8 cellular contexts compared by ENCODE assay signal in the genomic region with DNA sequence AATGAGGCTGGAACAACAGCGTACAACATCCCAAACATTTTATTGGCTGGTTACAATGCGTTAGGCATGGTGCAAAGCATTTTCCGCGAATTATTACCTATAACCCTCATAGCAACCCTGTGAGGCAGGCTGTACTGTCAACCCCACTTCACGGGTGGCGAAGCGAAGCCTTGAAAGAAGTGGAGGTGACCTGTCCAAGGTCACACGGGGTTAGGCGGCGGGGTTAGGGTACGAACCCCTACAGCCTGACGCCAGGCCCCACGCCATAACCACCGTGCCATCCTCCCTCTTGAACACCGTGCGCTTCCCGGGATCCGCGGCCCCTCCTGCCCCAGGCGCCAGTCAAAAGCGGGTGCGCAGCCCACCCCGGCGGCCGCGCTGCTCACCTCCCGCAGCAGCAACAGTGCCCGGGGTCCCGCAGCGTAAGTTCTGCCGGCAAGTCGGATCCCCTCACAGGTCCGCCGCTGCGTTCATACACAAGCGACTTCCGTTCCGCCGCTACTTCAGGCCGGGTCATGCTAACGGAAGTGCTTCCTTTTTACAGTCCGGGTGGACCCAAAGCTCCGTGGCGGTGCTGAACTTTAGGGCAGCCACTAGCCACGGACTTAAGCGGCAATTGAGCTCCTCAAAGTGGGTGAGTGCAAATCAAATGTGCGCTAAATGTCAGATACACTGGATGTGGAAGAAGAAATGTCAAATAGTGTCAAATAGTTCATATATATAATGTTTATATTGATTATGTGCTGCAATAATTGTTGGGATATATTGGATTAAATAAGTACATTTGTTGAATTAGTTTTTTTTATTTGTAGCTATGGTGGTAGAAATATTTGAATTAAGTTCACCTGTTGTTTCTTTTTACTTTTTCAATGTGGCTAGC. TPM values are rescaled to one million over a fixed set of nuclear protein-coding genes. Genes with fewer than 3 reads are reported as not detected.
DNase-seq lines count a peak whose midpoint lies in the region; ATAC-seq and TF ChIP-seq lines count a peak whose summit lies in the region.

Gene CDK5RAP1 (minus strand): TSS at position 478 of the 880 bp plus-strand sequence. CDS start 4,455 bp downstream, outside the sequence.

- BruUV-seq in HCT116 (replicated peaks; lab: Mats Ljungman, UMichigan): TSS peak; percentile 58

- H3K27me3 Mint-ChIP-seq in activated naive CD4-positive, alpha-beta T cell treated with anti-CD3 and anti-CD28 coated beads for 36 hours (ENCODE audit: low read depth): no peaks in the 10 kb centered on the region

- no peaks in the 10 kb centered on the region for H3K9me3 Mint-ChIP-seq in activated naive CD4-positive, alpha-beta T cell treated with anti-CD3 and anti-CD28 coated beads for 36 hours

- H3K36me3 Mint-ChIP-seq in activated naive CD4-positive, alpha-beta T cell treated with anti-CD3 and anti-CD28 coated beads for 36 hours (ENCODE audit: low read depth): no peaks in the 10 kb centered on the region

- peak within 1 kb of the TSS; percentile 85 for H3K4me2 ChIP-seq in HCT116 (ENCODE audit: low read length)

- H3K9ac ChIP-seq in HCT116 (ENCODE audit: low read length) (peak within 1 kb of the TSS; percentile 79), SK-N-MC (ENCODE audit: insufficient read length) (peak within 1 kb of the TSS; percentile 99)

- no peaks in the 10 kb centered on the region for H3K9me3 ChIP-seq in HCT116 (ENCODE audit: control insufficient read depth in 1 of 2, insufficient read depth in 1 of 2, low read depth in 1 of 2, low read length in 2 of 2)
- no peaks in the 10 kb centered on the region for H3K9me3 ChIP-seq in SK-N-MC (ENCODE audit: low read depth, low read length)

- DNase-seq in EL: peak; percentile 91
- DNase-seq in HCT116 (ENCODE audit: low read depth, low spot score): peak; percentile 88
- DNase-seq in NB4 (ENCODE audit: low read depth): peak; percentile 96
- DNase-seq in SK-N-MC (ENCODE audit: low read depth, low spot score): peak; percentile 80
- DNase-seq in activated naive CD4-positive, alpha-beta T cell treated with anti-CD3 and anti-CD28 coated beads for 36 hours: peak; percentile 92
- peak; percentile 80 for DNase-seq in globus pallidus (ENCODE audit: low spot score)
- DNase-seq in non-pigmented ciliary epithelial cell (ENCODE audit: low read depth): peak; percentile 68

- H3K9me2 ChIP-seq in HCT116 (ENCODE audit: insufficient read depth): no peaks in the 10 kb centered on the region

- H3K4me3 Mint-ChIP-seq in activated naive CD4-positive, alpha-beta T cell treated with anti-CD3 and anti-CD28 coated beads for 36 hours: peak within 1 kb of the TSS; percentile 94

- peaks cover 10 to 15% of the 10 kb centered on the region in 2 experiments for H3K4me1 ChIP-seq in HCT116 (ENCODE audit: control insufficient read depth in 1 of 2, insufficient read depth in 2 of 2, low read length in 2 of 2)

- H3K27ac Mint-ChIP-seq in activated naive CD4-positive, alpha-beta T cell treated with anti-CD3 and anti-CD28 coated beads for 36 hours: peak within 1 kb of the TSS; percentile 81

- RAD21 ChIA-PET in HCT116 (lab: Charles Lee; ENCODE audit: low non-redundant PET in 1 of 2, low total read pairs in 2 of 2, uncharacterized antibody in 2 of 2, unreplicated experiment in 2 of 2): interaction anchor here in 1 of 2 experiments (1.0 to 1.4 kb wide), 2 partner anchors 44 to 267 kb away, joined by 3 read pairs; no protein-coding TSS in a partner anchor

- POLR2A ChIA-PET in HCT116 (lab: Charles Lee): interaction anchor here (0.9 to 1.0 kb wide), 3 partner anchors 14 to 711 kb away, joined by 3 to 5 read pairs (median 5); partner anchors contain the start of gene SNTA1

- TF ChIP-seq CTCF in HCT116 (IDR thresholded peaks at IDR 0.05 in 2 of 3, conservative IDR thresholded peaks at IDR 0.05 in 1 of 3; ENCODE audit: borderline replicate concordance in 1 of 3, insufficient read depth in 1 of 3, low read depth in 2 of 3, low read length in 2 of 3): no peak; a peak in 1 of 6 replicates
- no peak for TF ChIP-seq CTCF in NB4 (IDR thresholded peaks at IDR 0.05; ENCODE audit: low read depth, low read length)
- TF ChIP-seq CTCF in subcutaneous adipose tissue (IDR thresholded peaks at IDR 0.05; ENCODE audit: low read depth): no peak

- H3K36me3 ChIP-seq in HCT116 (ENCODE audit: control insufficient read depth in 1 of 2, insufficient read depth in 2 of 2, low read length in 2 of 2): no peaks in the 10 kb centered on the region; a peak in 2 of 4 replicates
- H3K36me3 ChIP-seq in SK-N-MC (ENCODE audit: insufficient read depth, low read length): peaks cover 4% of the 10 kb centered on the region; the same call in 1 of the 2 replicates

- H3K27me3 ChIP-seq in HCT116 (ENCODE audit: insufficient read depth, low read length): no peaks in the 10 kb centered on the region

- H3K79me2 ChIP-seq in HCT116 (ENCODE audit: insufficient read depth, low read length): peaks cover 52% of the 10 kb centered on the region

- no peak for TF ChIP-seq RAD21 in HCT116 (IDR thresholded peaks at IDR 0.05; ENCODE audit: low read depth)

- peak within 1 kb of the TSS; percentile 54 for H3K27ac ChIP-seq in HCT116 (ENCODE audit: low read depth, low read length)
- peak within 1 kb of the TSS; percentile 80 for H3K27ac ChIP-seq in SK-N-MC

- peaks cover 40% of the 10 kb centered on the region for H3K4me1 Mint-ChIP-seq in activated naive CD4-positive, alpha-beta T cell treated with anti-CD3 and anti-CD28 coated beads for 36 hours (ENCODE audit: low read depth)

- peak; percentile 52 for TF ChIP-seq POLR2A in HCT116 (IDR thresholded peaks at IDR 0.05; ENCODE audit: borderline replicate concordance, extremely low read depth, insufficient read depth, insufficient read length)
- TF ChIP-seq POLR2A in NB4 (IDR thresholded peaks at IDR 0.05; ENCODE audit: extremely low read depth, insufficient read length): peak; percentile 86

- no peaks in the 10 kb centered on the region for H4K20me1 ChIP-seq in HCT116 (ENCODE audit: insufficient read depth)

- CTCF ChIA-PET in HCT116 (lab: Charles Lee): interaction anchor here (0.8 to 1.9 kb wide), 3 partner anchors 12 to 252 kb away, joined by 3 to 6 read pairs (median 5); no protein-coding TSS in a partner anchor
- CTCF ChIA-PET in activated naive CD4-positive, alpha-beta T cell treated with anti-CD3 and anti-CD28 coated beads for 36 hours (lab: Charles Lee): interaction anchor here (0.7 to 0.9 kb wide), 3 partner anchors 43 to 267 kb away, joined by 3 to 4 read pairs (median 3); partner anchors contain the start of gene SNTA1

- peak; percentile 90 for ATAC-seq in HCT116

- H3K4me3 ChIP-seq in HCT116 (replicated peaks in 1 of 2; ENCODE audit: low read depth in 1 of 2, low read length in 2 of 2): peak within 1 kb of the TSS; percentile 90 to 99
- peak within 1 kb of the TSS; percentile 100 for H3K4me3 ChIP-seq in NB4 (ENCODE audit: low read depth, low read length)
- peak within 1 kb of the TSS; percentile 98 for H3K4me3 ChIP-seq in SK-N-MC

- intact Hi-C loops in HCT116 (cut with micrococcal nuclease): loop anchor here (2.0 kb wide), 1 partner anchor 44 kb away; no protein-coding TSS in a partner anchor
- intact Hi-C loops in activated naive CD4-positive, alpha-beta T cell treated with anti-CD3 and anti-CD28 coated beads for 36 hours (cut with micrococcal nuclease): loop anchor here (1.0 to 2.0 kb wide), 3 partner anchors 42 to 319 kb away; partner anchors contain the start of genes ACTL10, PXMP4 and SNTA1

- H2AFZ ChIP-seq in HCT116 (ENCODE audit: low read depth, low read length, poor library complexity, severe bottlenecking): peak within 1 kb of the TSS; percentile 92

TF ChIP-seq in HCT116, 20 proteins besides CTCF, POLR2A, EP300 and RAD21 (continues in another document):
- TF ChIP-seq POLR2AphosphoS5 (IDR thresholded peaks at IDR 0.05; ENCODE audit: low read depth, low read length) (peak; percentile 79), ZFX (IDR thresholded peaks at IDR 0.05) (peak; percentile 90), SP1 (IDR thresholded peaks at IDR 0.05; ENCODE audit: low read depth) (peak; percentile 70), ELF1 (IDR thresholded peaks at IDR 0.05; ENCODE audit: borderline replicate concordance, low read depth) (no peak; the same call in 1 of the 2 replicates), EGR1 (IDR thresholded peaks at IDR 0.05; ENCODE audit: low read depth) (peak; percentile 32; the same call in 1 of the 2 replicates), CBX3 (IDR thresholded peaks at IDR 0.05; ENCODE audit: low read depth) (peak; percentile 97), EZH2phosphoT487 (IDR thresholded peaks at IDR 0.05; ENCODE audit: borderline replicate concordance) (no peak), SRF (IDR thresholded peaks at IDR 0.05; ENCODE audit: low read depth) (peak; percentile 87), TCF7L2 (IDR thresholded peaks at IDR 0.05; ENCODE audit: borderline replicate concordance, extremely low read depth, insufficient read depth, insufficient read length) (peak; percentile 64)
- TF ChIP-seq, protein P1, sequence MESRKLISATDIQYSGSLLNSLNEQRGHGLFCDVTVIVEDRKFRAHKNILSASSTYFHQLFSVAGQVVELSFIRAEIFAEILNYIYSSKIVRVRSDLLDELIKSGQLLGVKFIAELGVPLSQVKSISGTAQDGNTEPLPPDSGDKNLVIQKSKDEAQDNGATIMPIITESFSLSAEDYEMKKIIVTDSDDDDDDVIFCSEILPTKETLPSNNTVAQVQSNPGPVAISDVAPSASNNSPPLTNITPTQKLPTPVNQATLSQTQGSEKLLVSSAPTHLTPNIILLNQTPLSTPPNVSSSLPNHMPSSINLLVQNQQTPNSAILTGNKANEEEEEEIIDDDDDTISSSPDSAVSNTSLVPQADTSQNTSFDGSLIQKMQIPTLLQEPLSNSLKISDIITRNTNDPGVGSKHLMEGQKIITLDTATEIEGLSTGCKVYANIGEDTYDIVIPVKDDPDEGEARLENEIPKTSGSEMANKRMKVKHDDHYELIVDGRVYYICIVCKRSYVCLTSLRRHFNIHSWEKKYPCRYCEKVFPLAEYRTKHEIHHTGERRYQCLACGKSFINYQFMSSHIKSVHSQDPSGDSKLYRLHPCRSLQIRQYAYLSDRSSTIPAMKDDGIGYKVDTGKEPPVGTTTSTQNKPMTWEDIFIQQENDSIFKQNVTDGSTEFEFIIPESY (IDR thresholded peaks at IDR 0.05; ENCODE audit: extremely low read depth, insufficient replicate concordance, low read length): no peak

RNA-seq across cellular contexts. Expression of gene CDK5RAP1, which starts in this region (rescaled TPM):
- total RNA-seq in HCT116 (2021; ENCODE audit: unreplicated experiment) (41.4 TPM), subcutaneous adipose tissue (10 to 100 TPM; 14.5 to 26.0 (median 16.3) TPM)
- polyA plus RNA-seq in HCT116 (2012): 41.4 and 43.8 TPM in 2 replicates
- 10 to 100 TPM; 42.4 to 43.0 TPM for total RNA-seq in activated naive CD4-positive, alpha-beta T cell treated with anti-CD3 and anti-CD28 coated beads for 36 hours

Comparison
In these comparisons a context has a peak if more than half of its experiments do, and no peak if none do; other contexts are left out.
1. Peak in every context shown above with its lines: DNase-seq, ATAC-seq, H3K4me3 ChIP-seq and H3K27ac ChIP-seq.